Comparison of ENCODE assay signal across 8 cellular contexts in the genomic region with DNA sequence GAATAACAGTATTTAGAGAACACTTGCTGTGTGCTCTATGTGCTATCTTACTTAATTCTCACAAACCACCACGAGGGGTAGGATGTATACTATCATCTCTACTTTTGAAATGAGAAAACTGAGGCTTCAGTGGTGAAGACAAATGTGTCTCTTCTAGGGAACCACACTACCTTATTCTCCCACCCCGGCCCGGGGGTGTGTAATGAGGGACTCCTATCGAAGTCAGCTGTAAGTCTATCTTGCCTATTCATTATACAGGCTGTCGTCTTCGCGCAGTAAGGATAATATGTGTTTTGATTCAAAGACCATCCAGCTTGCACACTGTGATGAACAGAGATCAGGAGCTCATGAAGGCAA. TPM values are rescaled to one million over a fixed set of nuclear protein-coding genes. Genes with fewer than 3 reads are reported as not detected.
DNase-seq lines count a peak whose midpoint lies in the region; ATAC-seq and TF ChIP-seq lines count a peak whose summit lies in the region.

No MANE protein-coding gene starts in this region.

- H3K4me3 ChIP-seq in AG09309 (ENCODE audit: control insufficient read depth, low read depth, low read length) (peak overlapping the region; percentile 82), GM23248 (peak overlapping the region; percentile 99)

- H4K20me1 ChIP-seq in GM23248 (ENCODE audit: insufficient read depth) = peaks cover 4% of the 10 kb centered on the region; the same call in 1 of the 2 replicates

- DNase-seq in AG09309 (ENCODE audit: low read depth) = no peak
- DNase-seq in GM23248 = peak; percentile 43
- DNase-seq in foreskin keratinocyte = no peak
- DNase-seq in stimulated activated CD4-positive, alpha-beta T cell treated with anti-CD3 and anti-CD28 coated beads, Interleukin-15, amount 100 ng/mL, for 24 hours = peak; percentile 84
- no peak for DNase-seq in globus pallidus (ENCODE audit: low spot score)
- no peak for DNase-seq in NK-92 treated with Interleukin-12 subunit alpha and Interleukin-12 subunit beta, amount 100 ng/mL, for 24 hours (lab: John Stamatoyannopoulos, UW)

- 24 to 29% methylated on average over 7 of the region's 7 CpGs for whole genome bisulfite sequencing in GM23248 (ENCODE audit: low coverage in 1 of 2, low lambda C conversion rate in 2 of 2, missing lambda C conversion rate in 2 of 2), 2 experiments

- peaks cover 5% of the 10 kb centered on the region; the same call in 1 of the 2 replicates for H3K36me3 ChIP-seq in GM23248 (ENCODE audit: low read depth)

- TF ChIP-seq CTCF in AG09309 (IDR thresholded peaks at IDR 0.05; ENCODE audit: control insufficient read depth, insufficient read depth, low read depth, low read length, missing control alignments) (no peak), foreskin keratinocyte (conservative IDR thresholded peaks at IDR 0.05) (peak; percentile 16)

- H3K9me2 ChIP-seq in GM23248 (ENCODE audit: insufficient read depth) = no peaks in the 10 kb centered on the region

- peaks cover 24% of the 10 kb centered on the region; the same call in 1 of the 2 replicates for H3F3A ChIP-seq in GM23248 (ENCODE audit: insufficient read depth)

- H3K4me2 ChIP-seq in GM23248 (ENCODE audit: unreplicated experiment) = peak overlapping the region; percentile 96

- ATAC-seq in activated CD4-positive, CD25-positive, alpha-beta regulatory T cell treated with anti-CD3 and anti-CD28 coated beads, Interleukin-2, amount 50 U/mL, for 24 hours = peak; percentile 50 to 51
- ATAC-seq in foreskin keratinocyte (no peak), GM21737 (IDR thresholded peaks at IDR 0.05; ENCODE audit: unreplicated experiment) (no peak)

- in situ Hi-C loops in GM23248 (cut with MboI) = no loop called here

- H3K79me2 ChIP-seq in GM23248 (ENCODE audit: insufficient read depth) = peaks cover 80% of the 10 kb centered on the region

- no peak overlapping the region for H2AFZ ChIP-seq in GM23248

- H3K9ac ChIP-seq in GM23248 = peak overlapping the region; percentile 95

- H3K27me3 ChIP-seq in GM23248 (replicated peaks; ENCODE audit: insufficient read depth) (no peaks in the 10 kb centered on the region), foreskin keratinocyte (no peaks in the 10 kb centered on the region)

- H3K9me3 ChIP-seq in GM23248 (ENCODE audit: low read depth) = no peaks in the 10 kb centered on the region

- H3K4me1 ChIP-seq in GM23248 (ENCODE audit: insufficient read depth) = peaks cover 27% of the 10 kb centered on the region
- H3K4me1 ChIP-seq in foreskin keratinocyte = peaks cover 5% of the 10 kb centered on the region

- H3K27ac ChIP-seq in GM23248 (peak overlapping the region; percentile 83; the same call in 1 of the 2 replicates), foreskin keratinocyte (peak overlapping the region; percentile 72)

RNA-seq across cellular contexts. Expression of gene NOP14, which starts 1.1 kb away (rescaled TPM):
- total RNA-seq in GM23248 (2014; rRNA removed; shearing (Covaris generic)) = 15.9 and 20.6 TPM in 2 replicates
- polyA plus RNA-seq in GM23248 (2016; fragmentation: Nextera tagmentation; extraction: Ambion mirVana) (19.3 and 20.5 TPM in 2 replicates), foreskin keratinocyte (27.3 and 34.3 TPM in 2 replicates)
- total RNA-seq in foreskin keratinocyte = 42.2 and 52.5 TPM in 2 replicates

RNA-seq across cellular contexts. Expression of gene GRK4, which starts 1.3 kb away (rescaled TPM):
- 5.8 and 7.1 TPM in 2 replicates for total RNA-seq in GM23248 (2014; rRNA removed; shearing (Covaris generic))
- polyA plus RNA-seq in GM23248 (2016; fragmentation: Nextera tagmentation; extraction: Ambion mirVana) (5.1 and 6.5 TPM in 2 replicates), foreskin keratinocyte (1.8 and 2.0 TPM in 2 replicates)
- total RNA-seq in foreskin keratinocyte = 2.7 and 2.8 TPM in 2 replicates

Comparison
In these comparisons a context has a peak if more than half of its experiments do, and no peak if none do; other contexts are left out.
1. DNase-seq: peak in GM23248 (single experiment) and stimulated activated CD4-positive, alpha-beta T cell treated with anti-CD3 and anti-CD28 coated beads, Interleukin-15, amount 100 ng/mL, for 24 hours (single experiment); none in AG09309 (single experiment), foreskin keratinocyte (0 of 2), globus pallidus (single experiment) and NK-92 treated with Interleukin-12 subunit alpha and Interleukin-12 subunit beta, amount 100 ng/mL, for 24 hours (single experiment).
2. ATAC-seq: peak in activated CD4-positive, CD25-positive, alpha-beta regulatory T cell treated with anti-CD3 and anti-CD28 coated beads, Interleukin-2, amount 50 U/mL, for 24 hours (2 of 2); none in foreskin keratinocyte (single experiment) and GM21737 (single experiment).